Comparison of ENCODE assay signal across 8 cellular contexts in genomic region chr15:65611888-65612615, GRCh38. TPM values are rescaled to one million over a fixed set of nuclear protein-coding genes. Genes with fewer than 3 reads are reported as not detected.
A peak's percentile ranks its signal among the peaks of the same experiment; 100 is the strongest.
DNase-seq lines count a peak whose midpoint lies in the region; ATAC-seq and TF ChIP-seq lines count a peak whose summit lies in the region.

No MANE protein-coding gene starts in this region.

- CTCF ChIA-PET in T-cell (lab: Charles Lee): no interaction called here

- POLR2A ChIA-PET in T-cell (lab: Charles Lee): interaction anchor here in 1 of 2 donors (0.6 kb wide), 1 partner anchor 594 kb away, joined by 3 read pairs; no protein-coding TSS in a partner anchor

- peak overlapping the region; percentile 61 to 90 (median 83) for H3K4me3 ChIP-seq in skin epidermis

- H3K4me1 Mint-ChIP-seq in T-cell: peaks cover 40 to 47% (median 46%) of the 10 kb centered on the region in 3 donors

- H3K9me3 Mint-ChIP-seq in T-cell: no peaks in the 10 kb centered on the region

- no peaks in the 10 kb centered on the region for H3K27me3 Mint-ChIP-seq in T-cell

- peak overlapping the region; percentile 94 to 99 (median 95) for H3K4me3 Mint-ChIP-seq in T-cell

- DNase-seq in GM20000 (ENCODE audit: low spot score) (peak; percentile 14), T-cell (peak in 1 of 34 experiments; percentile 1), foreskin melanocyte (peak; percentile 16), DMS153 treated with DMSO at 0.1 percent for 48 hours (lab: John Stamatoyannopoulos, UW; ENCODE audit: unreplicated experiment) (no peak), AML-193 (lab: John Stamatoyannopoulos, UW) (no peak), H4 (ENCODE audit: low spot score) (no peak)

- TF ChIP-seq CTCF in GM20000 (IDR thresholded peaks at IDR 0.05; ENCODE audit: extremely low read depth, missing control alignments): no peak

- peak overlapping the region; percentile 98 for H3K27ac Mint-ChIP-seq in T-cell

- ATAC-seq in T-cell (replicated peaks in 1 of 4): no peak
- no peak for ATAC-seq in GM21381 (IDR thresholded peaks at IDR 0.05; ENCODE audit: unreplicated experiment)

- H3K36me3 Mint-ChIP-seq in T-cell: no peaks in the 10 kb centered on the region

- H3K27ac ChIP-seq in skin epidermis: peak overlapping the region; percentile 84 to 99 (median 96)

RNA-seq across cellular contexts. Expression of gene INTS14, which starts 1.1 kb away (rescaled TPM):
- total RNA-seq in T-cell: 10 to 100 TPM; 26.6 to 36.4 (median 34.4) TPM
- 47.0 and 57.1 TPM in 2 replicates for total RNA-seq in H4 (2014; rRNA removed; shearing (Covaris generic))

RNA-seq across cellular contexts. Expression of gene SLC24A1, which starts 9.7 kb away (rescaled TPM):
- total RNA-seq in T-cell: 1 to 10 TPM; 4.1 to 6.5 (median 5.0) TPM
- 3.8 and 3.9 TPM in 2 replicates for total RNA-seq in H4 (2014; rRNA removed; shearing (Covaris generic))

Comparison
In these comparisons a context has a peak if more than half of its experiments do, and no peak if none do; other contexts are left out.
1. DNase-seq: peak in GM20000 (single experiment) and foreskin melanocyte (single experiment); none in DMS153 treated with DMSO at 0.1 percent for 48 hours (single experiment), AML-193 (0 of 2) and H4 (single experiment).